In genomic region chr7:95476904-95477594, GRCh38 we compare ENCODE assay signal across 8 cellular contexts. TPM values are rescaled to one million over a fixed set of nuclear protein-coding genes. Genes with fewer than 3 reads are reported as not detected.
DNase-seq lines count a peak whose midpoint lies in the region; ATAC-seq and TF ChIP-seq lines count a peak whose summit lies in the region.

No MANE protein-coding gene starts in this region.

- no peak overlapping the region for H3K4me3 Mint-ChIP-seq in progenitor cell of endocrine pancreas (ENCODE audit: low read depth)
- no peak overlapping the region for H3K4me3 Mint-ChIP-seq in stimulated activated memory B cell treated with anti-CD40 and anti-IgM and Interleukin-4, amounts not matched to agents 10 μg/mL and 1 μg/mL and 100 μg/mL, for 72 hours

- POLR2A ChIA-PET in RWPE1 (lab: Yijun Ruan, JAX; ENCODE audit: low non-redundant PET) = interaction anchor here (0.6 kb wide), 1 partner anchor 821 kb away, joined by 4 read pairs; the partner anchor contains the start of gene SGCE

- H3K27ac Mint-ChIP-seq in activated naive CD4-positive, alpha-beta T cell treated with anti-CD3 and anti-CD28 coated beads, Interleukin-2, amount 50 U/mL, for 72 hours = no peak overlapping the region
- H3K27ac Mint-ChIP-seq in progenitor cell of endocrine pancreas = no peak overlapping the region
- no peak overlapping the region for H3K27ac Mint-ChIP-seq in stimulated activated memory B cell treated with anti-CD40 and anti-IgM and Interleukin-4, amounts not matched to agents 10 μg/mL and 1 μg/mL and 100 μg/mL, for 72 hours

- no peaks in the 10 kb centered on the region for H3K36me3 Mint-ChIP-seq in activated naive CD4-positive, alpha-beta T cell treated with anti-CD3 and anti-CD28 coated beads, Interleukin-2, amount 50 U/mL, for 72 hours
- no peaks in the 10 kb centered on the region for H3K36me3 Mint-ChIP-seq in progenitor cell of endocrine pancreas (ENCODE audit: insufficient read depth)
- H3K36me3 Mint-ChIP-seq in stimulated activated memory B cell treated with anti-CD40 and anti-IgM and Interleukin-4, amounts not matched to agents 10 μg/mL and 1 μg/mL and 100 μg/mL, for 72 hours = no peaks in the 10 kb centered on the region

- TF ChIP-seq CTCF in RWPE1 (conservative IDR thresholded peaks at IDR 0.05; ENCODE audit: low read depth) = peak; percentile 87
- peak; percentile 88 for TF ChIP-seq CTCF in progenitor cell of endocrine pancreas (IDR thresholded peaks at IDR 0.05; ENCODE audit: unreplicated experiment)

- CTCF ChIA-PET in RWPE1 (lab: Yijun Ruan, JAX) = interaction anchor here (0.5 to 1.6 kb wide), 22 partner anchors 12 to 1742 kb away, joined by 3 to 8 read pairs (median 3); partner anchors contain the start of gene PON3

- intact Hi-C loops in head of caudate nucleus (cut with DNase I) = loop anchor here (10.0 kb wide), 1 partner anchor 272 kb away; no protein-coding TSS in a partner anchor

- peak; percentile 43 to 62 for ATAC-seq in activated naive CD4-positive, alpha-beta T cell treated with anti-CD3 and anti-CD28 coated beads, Interleukin-2, amount 50 U/mL, for 72 hours
- no peak for ATAC-seq in stimulated activated memory B cell treated with anti-CD40 and anti-IgM and Interleukin-4, amounts not matched to agents 10 μg/mL and 1 μg/mL and 100 μg/mL, for 72 hours

- peak; percentile 67 for DNase-seq in EL
- DNase-seq in H4 (ENCODE audit: low spot score) = peak; percentile 84
- DNase-seq in LoVo (ENCODE audit: low spot score) = peak; percentile 81
- DNase-seq in RWPE1 (ENCODE audit: low spot score) = peak; percentile 70
- peak in 1 of 2 donors; percentile 35 for DNase-seq in activated naive CD4-positive, alpha-beta T cell treated with anti-CD3 and anti-CD28 coated beads, Interleukin-2, amount 50 U/mL, for 72 hours (ENCODE audit: low spot score in 2 of 2)
- DNase-seq in head of caudate nucleus = peak; percentile 30 to 90 (median 75)
- no peak for DNase-seq in progenitor cell of endocrine pancreas (ENCODE audit: low spot score, unreplicated experiment)

- H3K9me3 Mint-ChIP-seq in activated naive CD4-positive, alpha-beta T cell treated with anti-CD3 and anti-CD28 coated beads, Interleukin-2, amount 50 U/mL, for 72 hours = no peaks in the 10 kb centered on the region
- H3K9me3 Mint-ChIP-seq in progenitor cell of endocrine pancreas (ENCODE audit: low read depth) = no peaks in the 10 kb centered on the region
- H3K9me3 Mint-ChIP-seq in stimulated activated memory B cell treated with anti-CD40 and anti-IgM and Interleukin-4, amounts not matched to agents 10 μg/mL and 1 μg/mL and 100 μg/mL, for 72 hours = no peaks in the 10 kb centered on the region

- no peaks in the 10 kb centered on the region for H3K27me3 Mint-ChIP-seq in progenitor cell of endocrine pancreas
- no peaks in the 10 kb centered on the region for H3K27me3 Mint-ChIP-seq in stimulated activated memory B cell treated with anti-CD40 and anti-IgM and Interleukin-4, amounts not matched to agents 10 μg/mL and 1 μg/mL and 100 μg/mL, for 72 hours

- peaks cover 27% of the 10 kb centered on the region for H3K4me1 Mint-ChIP-seq in progenitor cell of endocrine pancreas (ENCODE audit: low read depth)
- peaks cover 5% of the 10 kb centered on the region for H3K4me1 Mint-ChIP-seq in stimulated activated memory B cell treated with anti-CD40 and anti-IgM and Interleukin-4, amounts not matched to agents 10 μg/mL and 1 μg/mL and 100 μg/mL, for 72 hours

- H3K27ac ChIP-seq in RWPE1 = no peak overlapping the region

RNA-seq across cellular contexts. Expression of gene ASB4, which starts 8.7 kb away (rescaled TPM):
- not detected in 2 replicates for total RNA-seq in H4 (2014; rRNA removed; shearing (Covaris generic))
- total RNA-seq in activated naive CD4-positive, alpha-beta T cell treated with anti-CD3 and anti-CD28 coated beads, Interleukin-2, amount 50 U/mL, for 72 hours = not detected
- total RNA-seq in progenitor cell of endocrine pancreas = 0.27 TPM in 1 of 2 replicates, not detected in the other

RNA-seq across cellular contexts. Expression of gene PON2, which starts 42.2 kb away (rescaled TPM):
- total RNA-seq in H4 (2014; rRNA removed; shearing (Covaris generic)) = 184 and 222 TPM in 2 replicates
- total RNA-seq in activated naive CD4-positive, alpha-beta T cell treated with anti-CD3 and anti-CD28 coated beads, Interleukin-2, amount 50 U/mL, for 72 hours = 1 to 10 TPM; 5.0 to 5.9 TPM
- total RNA-seq in progenitor cell of endocrine pancreas = 145 and 157 TPM in 2 replicates

Comparison
In these comparisons a context has a peak if more than half of its experiments do, and no peak if none do; other contexts are left out.
1. RNA of gene PON2, which starts 42.2 kb away (total RNA-seq): 184 to 222 TPM in H4 and 145 to 157 TPM in progenitor cell of endocrine pancreas; 5.0 to 5.9 TPM in activated naive CD4-positive, alpha-beta T cell treated with anti-CD3 and anti-CD28 coated beads, Interleukin-2, amount 50 U/mL, for 72 hours; every median in the first group is over 10 times any median in the second.